ENCODE assay signal across 1 cellular context in the genomic region with DNA sequence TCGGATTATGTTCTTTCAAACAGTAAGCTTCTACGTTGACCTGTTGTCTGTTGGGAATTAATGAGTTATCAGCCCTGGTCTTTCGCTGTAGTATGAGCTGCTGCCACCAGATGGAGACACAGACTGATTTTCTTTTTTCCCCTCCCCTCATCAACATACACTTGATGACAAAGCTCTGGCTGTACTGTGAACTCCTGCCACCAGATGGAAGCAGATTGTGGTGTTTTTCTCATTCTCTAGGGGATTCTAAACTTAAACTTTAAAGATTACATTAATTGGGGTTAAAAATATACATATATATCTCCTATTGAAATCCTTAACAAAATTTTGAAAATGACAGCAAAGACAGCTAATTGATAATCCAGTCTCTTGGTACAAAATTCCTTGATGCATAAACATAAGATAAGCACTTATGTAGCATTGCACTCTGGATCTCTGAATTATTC.
TF ChIP-seq lines count a peak whose summit lies in the region.

No MANE protein-coding gene starts in this region.

TF ChIP-seq in K562, 482 proteins besides CTCF, POLR2A, EP300 and RAD21 (continued from another document):
- TF ChIP-seq, protein P1, sequence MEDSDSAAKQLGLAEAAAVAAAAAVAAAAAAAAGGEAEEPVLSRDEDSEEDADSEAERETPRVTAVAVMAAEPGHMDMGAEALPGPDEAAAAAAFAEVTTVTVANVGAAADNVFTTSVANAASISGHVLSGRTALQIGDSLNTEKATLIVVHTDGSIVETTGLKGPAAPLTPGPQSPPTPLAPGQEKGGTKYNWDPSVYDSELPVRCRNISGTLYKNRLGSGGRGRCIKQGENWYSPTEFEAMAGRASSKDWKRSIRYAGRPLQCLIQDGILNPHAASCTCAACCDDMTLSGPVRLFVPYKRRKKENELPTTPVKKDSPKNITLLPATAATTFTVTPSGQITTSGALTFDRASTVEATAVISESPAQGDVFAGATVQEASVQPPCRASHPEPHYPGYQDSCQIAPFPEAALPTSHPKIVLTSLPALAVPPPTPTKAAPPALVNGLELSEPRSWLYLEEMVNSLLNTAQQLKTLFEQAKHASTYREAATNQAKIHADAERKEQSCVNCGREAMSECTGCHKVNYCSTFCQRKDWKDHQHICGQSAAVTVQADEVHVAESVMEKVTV (CRISPR knock-in tag; IDR thresholded peaks at IDR 0.05): peak; percentile 38; the same call in 1 of the 2 replicates
- TF ChIP-seq ZNF24 (IDR thresholded peaks at IDR 0.05): peak; percentile 36; the same call in 1 of the 2 replicates
- TF ChIP-seq JUND (IDR thresholded peaks at IDR 0.05; ENCODE audit: borderline replicate concordance, low read depth, low read length): peak; percentile 34; the same call in 1 of the 2 replicates
- no peak; the same call in 2 of the 3 replicates for TF ChIP-seq JUND (tag; IDR thresholded peaks at IDR 0.05; ENCODE audit: borderline replicate concordance, low read depth, low read length)
- TF ChIP-seq MEIS2 (IDR thresholded peaks at IDR 0.05; ENCODE audit: partially characterized antibody): peak; percentile 32
- no peak for TF ChIP-seq MAFG (tag; conservative IDR thresholded peaks at IDR 0.05)
- TF ChIP-seq FOXK2 (conservative IDR thresholded peaks at IDR 0.05 in 1 of 2, IDR thresholded peaks at IDR 0.05 in 1 of 2; ENCODE audit: low read depth in 2 of 2): peak; percentile 39 to 44; a peak in 1 of 4 replicates
- 0 out of 4 replicates have a peak, but pooled peaks of 1 of the 2 experiments have one; percentile 6 for TF ChIP-seq RCOR1 (IDR thresholded peaks at IDR 0.05; ENCODE audit: borderline replicate concordance in 1 of 2, low read depth in 2 of 2, low read length in 2 of 2)
- TF ChIP-seq, protein P2, sequence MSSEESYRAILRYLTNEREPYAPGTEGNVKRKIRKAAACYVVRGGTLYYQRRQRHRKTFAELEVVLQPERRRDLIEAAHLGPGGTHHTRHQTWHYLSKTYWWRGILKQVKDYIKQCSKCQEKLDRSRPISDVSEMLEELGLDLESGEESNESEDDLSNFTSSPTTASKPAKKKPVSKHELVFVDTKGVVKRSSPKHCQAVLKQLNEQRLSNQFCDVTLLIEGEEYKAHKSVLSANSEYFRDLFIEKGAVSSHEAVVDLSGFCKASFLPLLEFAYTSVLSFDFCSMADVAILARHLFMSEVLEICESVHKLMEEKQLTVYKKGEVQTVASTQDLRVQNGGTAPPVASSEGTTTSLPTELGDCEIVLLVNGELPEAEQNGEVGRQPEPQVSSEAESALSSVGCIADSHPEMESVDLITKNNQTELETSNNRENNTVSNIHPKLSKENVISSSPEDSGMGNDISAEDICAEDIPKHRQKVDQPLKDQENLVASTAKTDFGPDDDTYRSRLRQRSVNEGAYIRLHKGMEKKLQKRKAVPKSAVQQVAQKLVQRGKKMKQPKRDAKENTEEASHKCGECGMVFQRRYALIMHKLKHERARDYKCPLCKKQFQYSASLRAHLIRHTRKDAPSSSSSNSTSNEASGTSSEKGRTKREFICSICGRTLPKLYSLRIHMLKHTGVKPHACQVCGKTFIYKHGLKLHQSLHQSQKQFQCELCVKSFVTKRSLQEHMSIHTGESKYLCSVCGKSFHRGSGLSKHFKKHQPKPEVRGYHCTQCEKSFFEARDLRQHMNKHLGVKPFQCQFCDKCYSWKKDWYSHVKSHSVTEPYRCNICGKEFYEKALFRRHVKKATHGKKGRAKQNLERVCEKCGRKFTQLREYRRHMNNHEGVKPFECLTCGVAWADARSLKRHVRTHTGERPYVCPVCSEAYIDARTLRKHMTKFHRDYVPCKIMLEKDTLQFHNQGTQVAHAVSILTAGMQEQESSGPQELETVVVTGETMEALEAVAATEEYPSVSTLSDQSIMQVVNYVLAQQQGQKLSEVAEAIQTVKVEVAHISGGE (CRISPR knock-in tag; IDR thresholded peaks at IDR 0.05): peak in 1 of 3 experiments; percentile 34; a peak in 1 of 6 replicates
- no peak for TF ChIP-seq ZFP1 (CRISPR knock-in tag; IDR thresholded peaks at IDR 0.05)
- peak; percentile 45 for TF ChIP-seq CREM (IDR thresholded peaks at IDR 0.05; ENCODE audit: low read depth)
- 0 out of 2 replicates have a peak, but pooled peaks have one; percentile 19 for TF ChIP-seq KLF16 (IDR thresholded peaks at IDR 0.05)
